Comparison of ENCODE assay signal across 1 cellular context in genomic region chr11:131373756-131374155, GRCh38.
TF ChIP-seq lines count a peak whose summit lies in the region.

No MANE protein-coding gene starts in this region.

TF ChIP-seq in H1, 55 proteins besides CTCF, POLR2A, EP300 and RAD21:
- TF ChIP-seq TBP (IDR thresholded peaks at IDR 0.05; ENCODE audit: low read depth, low read length), result no peak
- TF ChIP-seq CBX5 (IDR thresholded peaks at IDR 0.05; ENCODE audit: low read depth, low read length), result no peak
- TF ChIP-seq NRF1 (IDR thresholded peaks at IDR 0.05; ENCODE audit: low read depth, low read length), result no peak
- TF ChIP-seq ZNF274 (IDR thresholded peaks at IDR 0.05; ENCODE audit: borderline replicate concordance, extremely low read depth, low read length), result no peak
- no peak for TF ChIP-seq ATF3 (IDR thresholded peaks at IDR 0.05; ENCODE audit: insufficient read depth, low read depth, low read length)
- no peak for TF ChIP-seq MAFK (IDR thresholded peaks at IDR 0.05; ENCODE audit: low read depth, low read length)
- TF ChIP-seq SP4 (IDR thresholded peaks at IDR 0.05; ENCODE audit: low read length), result no peak
- TF ChIP-seq NANOG (IDR thresholded peaks at IDR 0.05; ENCODE audit: insufficient read depth, low read depth, low read length, poor library complexity, severe bottlenecking), result no peak
- no peak for TF ChIP-seq KDM4A (IDR thresholded peaks at IDR 0.05; ENCODE audit: low read depth, low read length, severe bottlenecking)
- TF ChIP-seq CBX8 (IDR thresholded peaks at IDR 0.05; ENCODE audit: borderline replicate concordance, low read depth, low read length), result no peak
- no peak for TF ChIP-seq TAF1 (IDR thresholded peaks at IDR 0.05; ENCODE audit: low read depth, low read length)
- no peak for TF ChIP-seq TAF7 (optimal IDR thresholded peaks at IDR 0.05; ENCODE audit: borderline replicate concordance, low read depth, low read length)
- no peak for TF ChIP-seq TCF12 (IDR thresholded peaks at IDR 0.05; ENCODE audit: low read depth, low read length)
- TF ChIP-seq RBBP5 (IDR thresholded peaks at IDR 0.05; ENCODE audit: borderline replicate concordance, low read depth, low read length), result no peak
TF ChIP-seq in H1: peak in this region for 0.
